Comparison of ENCODE assay signal across 8 cellular contexts in the genomic region with DNA sequence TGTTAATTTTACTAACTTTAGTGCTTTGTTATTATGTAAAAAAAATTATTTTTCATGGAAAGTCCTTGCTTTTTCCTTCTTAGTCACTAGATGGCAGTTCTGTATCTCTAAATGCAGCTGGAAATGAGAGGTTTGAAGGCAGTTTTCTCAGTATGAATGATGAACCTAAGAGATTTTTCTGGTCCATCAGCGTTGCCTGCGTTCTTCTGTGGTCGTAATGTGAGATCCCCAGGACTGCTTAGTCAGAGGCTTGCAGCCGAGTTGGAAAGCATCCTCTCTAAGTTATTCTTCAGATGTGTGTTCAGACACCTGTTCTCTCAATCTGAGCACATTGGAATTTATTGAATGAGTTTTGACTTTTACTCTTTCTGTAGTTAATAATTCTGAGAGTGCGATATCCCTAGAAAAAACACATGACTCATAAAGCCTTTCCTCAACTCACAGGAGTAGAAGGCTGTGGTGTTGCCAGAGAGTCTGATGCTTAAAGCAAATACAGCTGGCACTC.
DNase-seq lines count a peak whose midpoint lies in the region; ATAC-seq and TF ChIP-seq lines count a peak whose summit lies in the region.

No MANE protein-coding gene starts in this region.

- peak; percentile 32 to 48 for ATAC-seq in lower lobe of right lung
- no peak for ATAC-seq in HG02678 (IDR thresholded peaks at IDR 0.05; ENCODE audit: unreplicated experiment)
- no peak for ATAC-seq in GM21528 (IDR thresholded peaks at IDR 0.05; ENCODE audit: low FRiP score, unreplicated experiment)

- no peaks in the 10 kb centered on the region for H3K36me3 ChIP-seq in lower lobe of right lung

- DNase-seq in activated CD4-positive, alpha-beta T cell treated with anti-CD3 and anti-CD28 coated beads for 48 hours = peak; percentile 4
- no peak for DNase-seq in activated CD4-positive, alpha-beta T cell treated with anti-CD3 and anti-CD28 coated beads, Interleukin-2, amount 50 U/mL, for 4 hours
- DNase-seq in NCI-H146 treated with DMSO at 0.1 percent for 48 hours (lab: John Stamatoyannopoulos, UW; ENCODE audit: unreplicated experiment) (peak; percentile 69), amniotic epithelial cell (ENCODE audit: low read depth) (peak; percentile 97), lower lobe of right lung (no peak)
- DNase-seq in stimulated activated naive CD4-positive, alpha-beta T cell (lab: John Stamatoyannopoulos, UW) = no peak

- TF ChIP-seq CTCF in lower lobe of right lung (IDR thresholded peaks at IDR 0.05) = no peak

- H3K27ac ChIP-seq in lower lobe of right lung = no peak overlapping the region

- H3K27me3 ChIP-seq in lower lobe of right lung (ENCODE audit: low read depth) = peaks cover 12% of the 10 kb centered on the region

- H3K4me1 ChIP-seq in lower lobe of right lung = no peaks in the 10 kb centered on the region

- H3K4me3 ChIP-seq in lower lobe of right lung = no peak overlapping the region

- no peaks in the 10 kb centered on the region for H3K9me3 ChIP-seq in lower lobe of right lung

- intact Hi-C loops in lower lobe of right lung (cut with DNase I) = no loop called here

Comparison
In these comparisons a context has a peak if more than half of its experiments do, and no peak if none do; other contexts are left out.
1. DNase-seq: peak in activated CD4-positive, alpha-beta T cell treated with anti-CD3 and anti-CD28 coated beads for 48 hours (single experiment), NCI-H146 treated with DMSO at 0.1 percent for 48 hours (single experiment) and amniotic epithelial cell (single experiment); none in activated CD4-positive, alpha-beta T cell treated with anti-CD3 and anti-CD28 coated beads, Interleukin-2, amount 50 U/mL, for 4 hours (0 of 2), lower lobe of right lung (single experiment) and stimulated activated naive CD4-positive, alpha-beta T cell (0 of 6).
2. ATAC-seq: peak in lower lobe of right lung (2 of 2); none in HG02678 (single experiment) and GM21528 (single experiment).